ENCODE assay signal across 27 cellular contexts in genomic region chr16:27746076-27746855, GRCh38.
"Had no signal": no experiment of that assay in that cellular context is flagged by ENCODE, and none has a peak within 500 bp of the region (broad histone marks: within the 10 kb centered on the region; RNA-seq: fewer than 3 reads in every experiment).

No MANE protein-coding gene starts in this region.

- H3K27ac Mint-ChIP-seq: activated CD8-positive, alpha-beta memory T cell treated with anti-CD3 and anti-CD28 coated beads, Interleukin-2, amount 10 ng/mL, durations not matched to agents 7 days and 5 days; activated CD8-positive, alpha-beta T cell treated with anti-CD3 and anti-CD28 coated beads, Interleukin-2, amount 10 ng/mL, durations not matched to agents 7 days and 5 days; activated naive CD4-positive, alpha-beta T cell treated with anti-CD3 and anti-CD28 coated beads, Interleukin-2, amount 50 U/mL, for 24 hours; activated naive CD8-positive, alpha-beta T cell treated with anti-CD3 and anti-CD28 coated beads, Interleukin-2, amount 50 U/mL, for 24 hours; activated T-helper 2 cell treated with anti-CD3 and anti-CD28 coated beads, Interferon-gamma antibody, Interleukin-2, Interleukin-4, amounts not matched to agents 10 μg/mL and 5 μg/mL and 100 μg/mL, durations not matched to agents 14 hours and 24 hours and 36 hours; dendritic cell treated with granulocyte-macrophage colony-stimulating factor and Interleukin-4, amounts not matched to agents 40 ng/mL and 50 ng/mL, for 4 days; nephron; T-helper 1 cell treated with Interleukin-12 subunit alpha and Interleukin-12 subunit beta and Interleukin-4 antibody, amounts not matched to agents 30 μg/mL and 1 μg/mL, for 36 hours had no signal

- H3K9ac ChIP-seq: parathyroid adenoma had no signal

- H3K4me3 ChIP-seq: cardiac muscle cell, esophagus squamous epithelium, thoracic aorta, uterus had no signal

- H3K9me3 Mint-ChIP-seq: activated naive CD4-positive, alpha-beta T cell treated with anti-CD3 and anti-CD28 coated beads, Interleukin-2, amount 50 U/mL, for 24 hours; activated naive CD8-positive, alpha-beta T cell treated with anti-CD3 and anti-CD28 coated beads, Interleukin-2, amount 50 U/mL, for 24 hours; activated T-helper 2 cell treated with anti-CD3 and anti-CD28 coated beads, Interferon-gamma antibody, Interleukin-2, Interleukin-4, amounts not matched to agents 10 μg/mL and 5 μg/mL and 100 μg/mL, durations not matched to agents 14 hours and 24 hours and 36 hours; dendritic cell treated with granulocyte-macrophage colony-stimulating factor and Interleukin-4, amounts not matched to agents 40 ng/mL and 50 ng/mL, for 4 days; nephron; T-helper 1 cell treated with Interleukin-12 subunit alpha and Interleukin-12 subunit beta and Interleukin-4 antibody, amounts not matched to agents 30 μg/mL and 1 μg/mL, for 36 hours had no signal

- H3K36me3 Mint-ChIP-seq: activated CD8-positive, alpha-beta memory T cell treated with anti-CD3 and anti-CD28 coated beads, Interleukin-2, amount 10 ng/mL, durations not matched to agents 7 days and 5 days had no signal

- H3K36me3 ChIP-seq: cardiac muscle cell, thoracic aorta, uterus had no signal

- H3K27me3 Mint-ChIP-seq: activated CD8-positive, alpha-beta memory T cell treated with anti-CD3 and anti-CD28 coated beads, Interleukin-2, amount 10 ng/mL, durations not matched to agents 7 days and 5 days; activated naive CD4-positive, alpha-beta T cell treated with anti-CD3 and anti-CD28 coated beads, Interleukin-2, amount 50 U/mL, for 24 hours; activated naive CD8-positive, alpha-beta T cell treated with anti-CD3 and anti-CD28 coated beads, Interleukin-2, amount 50 U/mL, for 24 hours; dendritic cell treated with granulocyte-macrophage colony-stimulating factor and Interleukin-4, amounts not matched to agents 40 ng/mL and 50 ng/mL, for 4 days had no signal

- DNase-seq: activated CD4-positive, alpha-beta T cell treated with anti-CD3 and anti-CD28 coated beads for 1 hour; activated CD8-positive, alpha-beta memory T cell treated with anti-CD3 and anti-CD28 coated beads, Interleukin-2, amount 10 ng/mL, durations not matched to agents 7 days and 5 days; activated CD8-positive, alpha-beta T cell treated with anti-CD3 and anti-CD28 coated beads, Interleukin-2, amount 10 ng/mL, durations not matched to agents 7 days and 5 days; activated naive CD8-positive, alpha-beta T cell treated with anti-CD3 and anti-CD28 coated beads, Interleukin-2, amount 50 U/mL, for 24 hours; activated T-cell treated with anti-CD3 and anti-CD28 coated beads, Interleukin-2, amount 50 U/mL, for 48 hours; effector CD4-positive, alpha-beta T cell; esophagus squamous epithelium; left ventricle myocardium superior; occipital lobe; right cardiac atrium; stimulated activated CD4-positive, alpha-beta T cell treated with anti-CD3 and anti-CD28 coated beads, Interleukin-15, amount 100 ng/mL, for 24 hours; stimulated activated CD4-positive, alpha-beta T cell treated with anti-CD3 and anti-CD28 coated beads, Interleukin-2, amount 100 ng/mL, for 24 hours; stimulated activated naive CD4-positive, alpha-beta T cell; SW 1271; trophoblast cell; uterus had no signal

- H3K4me1 ChIP-seq: parathyroid adenoma, uterus had no signal

- H3K27ac ChIP-seq: cardiac muscle cell, epithelial cell of prostate, esophagus squamous epithelium, parathyroid adenoma, thoracic aorta, uterus had no signal

- ATAC-seq: activated CD8-positive, alpha-beta memory T cell treated with anti-CD3 and anti-CD28 coated beads, Interleukin-2, amount 10 ng/mL, durations not matched to agents 7 days and 5 days; activated CD8-positive, alpha-beta T cell treated with anti-CD3 and anti-CD28 coated beads, Interleukin-2, amount 10 ng/mL, durations not matched to agents 7 days and 5 days; activated naive CD8-positive, alpha-beta T cell treated with anti-CD3 and anti-CD28 coated beads, Interleukin-2, amount 50 U/mL, for 24 hours; left ventricle myocardium superior; right cardiac atrium had no signal

- H3K27me3 ChIP-seq: cardiac muscle cell, esophagus squamous epithelium, uterus had no signal

- H3K9me3 ChIP-seq: esophagus squamous epithelium, thoracic aorta, uterus had no signal

- H3K79me2 ChIP-seq: parathyroid adenoma had no signal

- H2AFZ ChIP-seq: parathyroid adenoma had no signal

- FAIRE-seq: frontal cortex, islet of Langerhans had no signal

- H3K4me3 Mint-ChIP-seq: activated CD8-positive, alpha-beta memory T cell treated with anti-CD3 and anti-CD28 coated beads, Interleukin-2, amount 10 ng/mL, durations not matched to agents 7 days and 5 days; activated CD8-positive, alpha-beta T cell treated with anti-CD3 and anti-CD28 coated beads, Interleukin-2, amount 10 ng/mL, durations not matched to agents 7 days and 5 days; activated naive CD4-positive, alpha-beta T cell treated with anti-CD3 and anti-CD28 coated beads, Interleukin-2, amount 50 U/mL, for 24 hours; activated naive CD8-positive, alpha-beta T cell treated with anti-CD3 and anti-CD28 coated beads, Interleukin-2, amount 50 U/mL, for 24 hours; dendritic cell treated with granulocyte-macrophage colony-stimulating factor and Interleukin-4, amounts not matched to agents 40 ng/mL and 50 ng/mL, for 4 days; nephron; T-helper 1 cell treated with Interleukin-12 subunit alpha and Interleukin-12 subunit beta and Interleukin-4 antibody, amounts not matched to agents 30 μg/mL and 1 μg/mL, for 36 hours had no signal
